ENCODE assay signal across 16 cellular contexts in genomic region chr12:99505805-99506204, GRCh38.
DNase-seq lines count a peak whose midpoint lies in the region; ATAC-seq and TF ChIP-seq lines count a peak whose summit lies in the region.
"Had no signal": no experiment of that assay in that cellular context is flagged by ENCODE, and none has a peak within 500 bp of the region (broad histone marks: within the 10 kb centered on the region; RNA-seq: fewer than 3 reads in every experiment).

No MANE protein-coding gene starts in this region.

- H4K20me1 ChIP-seq in SK-N-SH (ENCODE audit: insufficient read depth): no peaks in the 10 kb centered on the region
- H4K20me1 ChIP-seq in PC-3 (ENCODE audit: low read length): no peaks in the 10 kb centered on the region

- H3K27me3 ChIP-seq in SK-N-SH (ENCODE audit: insufficient read depth) (no peaks in the 10 kb centered on the region), PC-3 (ENCODE audit: low read length) (no peaks in the 10 kb centered on the region), transverse colon (no peaks in the 10 kb centered on the region)

- H3K4me2 ChIP-seq in SK-N-SH (no peak overlapping the region), PC-3 (ENCODE audit: low read length) (no peak overlapping the region)

- TF ChIP-seq CTCF in SK-N-SH (IDR thresholded peaks at IDR 0.05): no peak
- TF ChIP-seq CTCF in PC-3 (conservative IDR thresholded peaks at IDR 0.05; ENCODE audit: low read depth, low read length): no peak
- TF ChIP-seq CTCF in astrocyte of the spinal cord (IDR thresholded peaks at IDR 0.05; ENCODE audit: low read depth, low read length): no peak
- no peak for TF ChIP-seq CTCF in transverse colon (IDR thresholded peaks at IDR 0.05)

- ATAC-seq in SK-N-SH treated with all-trans-retinoic acid at 6 μM for 48 hours: no peak; the same call in 1 of the 3 replicates
- ATAC-seq in PC-3: no peak; the same call in 1 of the 2 replicates
- no peak for ATAC-seq in GM21737 (IDR thresholded peaks at IDR 0.05; ENCODE audit: unreplicated experiment)
- ATAC-seq: CD8-positive, alpha-beta T cell had no signal

- TF ChIP-seq EP300 in SK-N-SH (IDR thresholded peaks at IDR 0.05; ENCODE audit: borderline replicate concordance in 1 of 2, low read depth in 1 of 2, low read length in 1 of 2) (no peak), transverse colon (IDR thresholded peaks at IDR 0.05; ENCODE audit: low read depth) (no peak)

- no peak for TF ChIP-seq RAD21 in SK-N-SH (IDR thresholded peaks at IDR 0.05; ENCODE audit: low read length)

- in situ Hi-C loops in astrocyte of the spinal cord (cut with HindIII; ENCODE audit: low sequenced_read_pairs): no loop called here
- in situ Hi-C loops in transverse colon (cut with MboI; ENCODE audit: low pct_ligation_motif_present in 1 of 4, low pct_unique_long_range_greater_than_20kb in 1 of 4, low sequenced_read_pairs in 3 of 4): no loop called here

- H3K79me2 ChIP-seq in SK-N-SH (ENCODE audit: insufficient read depth) (no peaks in the 10 kb centered on the region), PC-3 (ENCODE audit: low read length) (no peaks in the 10 kb centered on the region)

- H3K4me3 ChIP-seq in SK-N-SH (ENCODE audit: low read depth in 2 of 2, low read length in 1 of 2) (no peak overlapping the region), PC-3 (ENCODE audit: low read length) (no peak overlapping the region), astrocyte of the spinal cord (ENCODE audit: low read depth, low read length) (no peak overlapping the region), transverse colon (no peak overlapping the region)

- H3K36me3 ChIP-seq in SK-N-SH (replicated peaks in 1 of 2; ENCODE audit: control insufficient read depth in 1 of 2, insufficient read depth in 2 of 2, low read length in 1 of 2) (no peaks in the 10 kb centered on the region), PC-3 (ENCODE audit: low read depth, low read length) (no peaks in the 10 kb centered on the region), transverse colon (no peaks in the 10 kb centered on the region)

- H3F3A ChIP-seq in SK-N-SH (replicated peaks; ENCODE audit: insufficient read depth): no peaks in the 10 kb centered on the region
- H3F3A ChIP-seq in PC-3 (ENCODE audit: low read length, unreplicated experiment): no peaks in the 10 kb centered on the region

- DNase-seq in SK-N-SH: no peak
- peak; percentile 22 for DNase-seq in PC-3
- DNase-seq in astrocyte of the spinal cord (ENCODE audit: low read depth, low spot score): peak; percentile 52
- DNase-seq in renal cortical epithelial cell (ENCODE audit: low read depth): peak; percentile 40
- DNase-seq in globus pallidus (ENCODE audit: low spot score): no peak
- DNase-seq in transverse colon: no peak
- DNase-seq: CD8-positive, alpha-beta T cell; COR-L47; DMS153; DMS79 treated with DMSO at 0.1 percent for 48 hours; EL; HCEC 1CT; HFFc6 had no signal

- BruUV-seq in PC-3 (replicated peaks; lab: Mats Ljungman, UMichigan): no TSS peak

- no peak for TF ChIP-seq POLR2A in transverse colon (IDR thresholded peaks at IDR 0.05)

- H3K9me2 ChIP-seq in SK-N-SH: no peaks in the 10 kb centered on the region
- no peaks in the 10 kb centered on the region for H3K9me2 ChIP-seq in PC-3 (replicated peaks; ENCODE audit: low read length)

- H3K4me1 ChIP-seq in SK-N-SH (ENCODE audit: control insufficient read depth in 1 of 2, insufficient read depth in 2 of 2, low read depth in 1 of 2, low read length in 1 of 2): no peaks in the 10 kb centered on the region
- H3K4me1 ChIP-seq in PC-3 (ENCODE audit: insufficient read depth, low read length): no peaks in the 10 kb centered on the region
- no peaks in the 10 kb centered on the region for H3K4me1 ChIP-seq in transverse colon

- no peak overlapping the region for H2AFZ ChIP-seq in SK-N-SH (ENCODE audit: low read depth)
- no peak overlapping the region for H2AFZ ChIP-seq in PC-3 (ENCODE audit: low read length)

- intact Hi-C loops in PC-3 (cut with micrococcal nuclease): no loop called here
- intact Hi-C loops in transverse colon (cut with DNase I; ENCODE audit: low total_unique reads): no loop called here

- CTCF ChIA-PET in SK-N-SH (lab: Yijun Ruan, JAX): no interaction called here
- CTCF ChIA-PET in PC-3 (lab: Charles Lee): no interaction called here

- POLR2A ChIA-PET in SK-N-SH (lab: Yijun Ruan, JAX): no interaction called here
- POLR2A ChIA-PET in PC-3 (lab: Charles Lee; ENCODE audit: unreplicated experiment): no interaction called here

- no peak overlapping the region for H3K27ac ChIP-seq in SK-N-SH (ENCODE audit: low read depth in 2 of 2, low read length in 1 of 2)
- no peak overlapping the region for H3K27ac ChIP-seq in PC-3 (ENCODE audit: low read length)
- no peak overlapping the region for H3K27ac ChIP-seq in transverse colon
- H3K27ac ChIP-seq: 22Rv1 had no signal

- H3K9me3 ChIP-seq in SK-N-SH: no peaks in the 10 kb centered on the region
- H3K9me3 ChIP-seq in PC-3 (ENCODE audit: low read length): no peaks in the 10 kb centered on the region
- H3K9me3 ChIP-seq in transverse colon: peaks cover 2 to 5% of the 10 kb centered on the region in 2 donors

- H3K9ac ChIP-seq in SK-N-SH (no peak overlapping the region), PC-3 (ENCODE audit: low read length) (no peak overlapping the region)

- WGBS in SK-N-SH (ENCODE audit: low lambda C conversion rate): 54% methylated on average over 3 of the region's 3 CpGs
- 72 to 80% methylated on average over 2 to 3 of the region's 3 CpGs for WGBS in transverse colon (ENCODE audit: low coverage in 1 of 2), 2 donors

TF ChIP-seq in SK-N-SH, 30 proteins besides CTCF, POLR2A, EP300 and RAD21 (continues in another document):
- no peak for TF ChIP-seq REST (IDR thresholded peaks at IDR 0.05; ENCODE audit: low read depth, low read length)
- no peak for TF ChIP-seq EZH2phosphoT487 (IDR thresholded peaks at IDR 0.05; ENCODE audit: borderline replicate concordance, low read depth)
- no peak for TF ChIP-seq TAF1 (IDR thresholded peaks at IDR 0.05; ENCODE audit: borderline replicate concordance, low read depth, low read length)

TF ChIP-seq in SK-N-SH treated with all-trans-retinoic acid at 6 μM for 48 hours, 23 proteins besides CTCF, POLR2A, EP300 and RAD21:
- TF ChIP-seq ZNF8 (CRISPR knock-in tag; IDR thresholded peaks at IDR 0.05) (no peak), TOX (CRISPR knock-in tag; IDR thresholded peaks at IDR 0.05; ENCODE audit: borderline replicate concordance) (no peak), ARNTL (CRISPR knock-in tag; IDR thresholded peaks at IDR 0.05; ENCODE audit: borderline replicate concordance, low read depth) (no peak), RARB (CRISPR knock-in tag; IDR thresholded peaks at IDR 0.05) (no peak), TCF4 (CRISPR knock-in tag; IDR thresholded peaks at IDR 0.05; ENCODE audit: borderline replicate concordance) (no peak)

Comparison
In these comparisons a context has a peak if more than half of its experiments do, and no peak if none do; other contexts are left out.
1. DNase-seq: peak in PC-3 (single experiment), astrocyte of the spinal cord (single experiment) and renal cortical epithelial cell (single experiment); none in SK-N-SH (single experiment), globus pallidus (single experiment) and transverse colon (single experiment).